Comparison of ENCODE assay signal across 1 cellular context in genomic region chr19:10935371-10936059, GRCh38.
TF ChIP-seq lines count a peak whose summit lies in the region.

No MANE protein-coding gene starts in this region.

TF ChIP-seq in GM23338, 12 proteins besides CTCF, POLR2A, EP300 and RAD21 (continued from another document):
- TF ChIP-seq ZNF462 (CRISPR knock-in tag; IDR thresholded peaks at IDR 0.05): no peak
- TF ChIP-seq STAT1 (IDR thresholded peaks at IDR 0.05; ENCODE audit: unreplicated experiment): no peak
- TF ChIP-seq ZNF114 (CRISPR knock-in tag; IDR thresholded peaks at IDR 0.05): no peak
- no peak for TF ChIP-seq EZH2phosphoT487 (IDR thresholded peaks at IDR 0.05; ENCODE audit: unreplicated experiment)
- TF ChIP-seq REST (IDR thresholded peaks at IDR 0.05; ENCODE audit: unreplicated experiment): no peak
- TF ChIP-seq CREB1 (CRISPR knock-in tag; IDR thresholded peaks at IDR 0.05; ENCODE audit: low read depth): no peak
- no peak for TF ChIP-seq ETS1 (IDR thresholded peaks at IDR 0.05)
- TF ChIP-seq JUNB (IDR thresholded peaks at IDR 0.05; ENCODE audit: unreplicated experiment): no peak
- TF ChIP-seq NANOG (IDR thresholded peaks at IDR 0.05; ENCODE audit: borderline replicate concordance): no peak
- no peak for TF ChIP-seq POLR2AphosphoS5 (IDR thresholded peaks at IDR 0.05; ENCODE audit: low read depth)
TF ChIP-seq in GM23338: peak in this region for 0.
